8 cellular contexts compared by ENCODE assay signal in genomic region chr17:17204635-17205231, GRCh38. TPM values are rescaled to one million over a fixed set of nuclear protein-coding genes. Genes with fewer than 3 reads are reported as not detected.
A peak's percentile ranks its signal among the peaks of the same experiment; 100 is the strongest.
DNase-seq lines count a peak whose midpoint lies in the region; ATAC-seq and TF ChIP-seq lines count a peak whose summit lies in the region.

No MANE protein-coding gene starts in this region.

- H3K27me3 ChIP-seq in left ventricle myocardium inferior (ENCODE audit: low read depth) (no peaks in the 10 kb centered on the region), right lobe of liver (no peaks in the 10 kb centered on the region)

- H3K4me3 ChIP-seq in left ventricle myocardium inferior (peak overlapping the region; percentile 68), right lobe of liver (peak overlapping the region; percentile 39 to 67 (median 62)), urinary bladder (ENCODE audit: low read depth, low read length) (peak overlapping the region; percentile 45)

- no peaks in the 10 kb centered on the region for H3K9me3 Mint-ChIP-seq in activated naive CD4-positive, alpha-beta T cell treated with anti-CD3 and anti-CD28 coated beads, Interleukin-2, amount 50 U/mL, for 72 hours

- TF ChIP-seq CTCF in left ventricle myocardium inferior (IDR thresholded peaks at IDR 0.05; ENCODE audit: borderline replicate concordance) (no peak), right lobe of liver (IDR thresholded peaks at IDR 0.05) (no peak)

- 80% methylated on average over 2 of the region's 14 CpGs for WGBS in right lobe of liver (ENCODE audit: insufficient coverage, low coverage, low lambda C conversion rate, missing lambda C conversion rate)
- WGBS in urinary bladder, result 70% methylated on average over 14 of the region's 14 CpGs

- H3K27ac Mint-ChIP-seq in activated naive CD4-positive, alpha-beta T cell treated with anti-CD3 and anti-CD28 coated beads, Interleukin-2, amount 50 U/mL, for 72 hours, result peak overlapping the region; percentile 93 to 96

- no peaks in the 10 kb centered on the region for H3K36me3 ChIP-seq in left ventricle myocardium inferior
- peaks cover 0 to 6% (median 0%) of the 10 kb centered on the region in 4 donors for H3K36me3 ChIP-seq in right lobe of liver
- H3K36me3 ChIP-seq in urinary bladder (ENCODE audit: insufficient read depth), result no peaks in the 10 kb centered on the region

- no peak for DNase-seq in left ventricle myocardium inferior
- DNase-seq in left cardiac atrium, result no peak
- no peak for DNase-seq in activated naive CD4-positive, alpha-beta T cell treated with anti-CD3 and anti-CD28 coated beads, Interleukin-2, amount 50 U/mL, for 72 hours (ENCODE audit: low spot score in 2 of 2)
- DNase-seq in right lobe of liver, result no peak
- DNase-seq in GF-D8 (lab: John Stamatoyannopoulos, UW), result no peak
- no peak for DNase-seq in DMS53 treated with DMSO at 0.1 percent for 48 hours (lab: John Stamatoyannopoulos, UW; ENCODE audit: unreplicated experiment)

- intact Hi-C loops in left ventricle myocardium inferior (cut with micrococcal nuclease), result no loop called here
- intact Hi-C loops in left cardiac atrium (cut with DNase I), result loop anchor here in 1 of 2 donors (5.0 kb wide), 1 partner anchor 33 kb away; the partner anchor contains the start of gene FLCN
- intact Hi-C loops in right lobe of liver (cut with DNase I), result no loop called here

- TF ChIP-seq POLR2A in right lobe of liver (IDR thresholded peaks at IDR 0.05), result no peak

- H3K4me1 ChIP-seq in left ventricle myocardium inferior, result peaks cover 65% of the 10 kb centered on the region
- peaks cover 0 to 20% (median 7%) of the 10 kb centered on the region in 4 donors for H3K4me1 ChIP-seq in right lobe of liver
- peaks cover 3% of the 10 kb centered on the region for H3K4me1 ChIP-seq in urinary bladder (ENCODE audit: insufficient read depth)

- peaks cover 20 to 32% of the 10 kb centered on the region in 2 donors for H3K36me3 Mint-ChIP-seq in activated naive CD4-positive, alpha-beta T cell treated with anti-CD3 and anti-CD28 coated beads, Interleukin-2, amount 50 U/mL, for 72 hours

- H3K27ac ChIP-seq in left ventricle myocardium inferior (replicated peaks), result peak overlapping the region; percentile 87
- H3K27ac ChIP-seq in right lobe of liver, result peak overlapping the region in 2 of 3 donors; percentile 57 to 84
- H3K27ac ChIP-seq in urinary bladder (ENCODE audit: low read depth), result no peak overlapping the region

- no peak for ATAC-seq in left cardiac atrium
- ATAC-seq in activated naive CD4-positive, alpha-beta T cell treated with anti-CD3 and anti-CD28 coated beads, Interleukin-2, amount 50 U/mL, for 72 hours, result no peak
- ATAC-seq in right lobe of liver, result no peak
- ATAC-seq in HG02588 (IDR thresholded peaks at IDR 0.05; ENCODE audit: unreplicated experiment), result no peak

- H3K9me3 ChIP-seq in left ventricle myocardium inferior (replicated peaks) (no peaks in the 10 kb centered on the region), right lobe of liver (no peaks in the 10 kb centered on the region)

RNA-seq across cellular contexts. Expression of gene PLD6, which starts 1.4 kb away (rescaled TPM):
- total RNA-seq in left ventricle myocardium inferior, result 7.3 TPM
- 1 to 10 TPM; 5.6 to 5.8 TPM for total RNA-seq in left cardiac atrium
- total RNA-seq in activated naive CD4-positive, alpha-beta T cell treated with anti-CD3 and anti-CD28 coated beads, Interleukin-2, amount 50 U/mL, for 72 hours, result 1 to 10 TPM; 9.2 to 9.6 TPM
- total RNA-seq in right lobe of liver, result 1 to 10 TPM in 5 of 6 experiments, under 1 TPM in 1; 0.68 to 3.6 (median 2.8) TPM
- total RNA-seq in urinary bladder, result 2.8 TPM
- 5.1 TPM for polyA plus RNA-seq in urinary bladder

RNA-seq across cellular contexts. Expression of gene FLCN, which starts 32.2 kb away (rescaled TPM):
- total RNA-seq in left ventricle myocardium inferior (46.6 TPM), left cardiac atrium (10 to 100 TPM; 36.6 to 48.4 TPM), right lobe of liver (10 to 100 TPM; 25.4 to 44.3 (median 35.9) TPM), urinary bladder (31.3 TPM)
- 10 to 100 TPM; 28.1 to 38.7 TPM for total RNA-seq in activated naive CD4-positive, alpha-beta T cell treated with anti-CD3 and anti-CD28 coated beads, Interleukin-2, amount 50 U/mL, for 72 hours
- 35.9 TPM for polyA plus RNA-seq in urinary bladder
